ENCODE assay signal across 1 cellular context in the genomic region with DNA sequence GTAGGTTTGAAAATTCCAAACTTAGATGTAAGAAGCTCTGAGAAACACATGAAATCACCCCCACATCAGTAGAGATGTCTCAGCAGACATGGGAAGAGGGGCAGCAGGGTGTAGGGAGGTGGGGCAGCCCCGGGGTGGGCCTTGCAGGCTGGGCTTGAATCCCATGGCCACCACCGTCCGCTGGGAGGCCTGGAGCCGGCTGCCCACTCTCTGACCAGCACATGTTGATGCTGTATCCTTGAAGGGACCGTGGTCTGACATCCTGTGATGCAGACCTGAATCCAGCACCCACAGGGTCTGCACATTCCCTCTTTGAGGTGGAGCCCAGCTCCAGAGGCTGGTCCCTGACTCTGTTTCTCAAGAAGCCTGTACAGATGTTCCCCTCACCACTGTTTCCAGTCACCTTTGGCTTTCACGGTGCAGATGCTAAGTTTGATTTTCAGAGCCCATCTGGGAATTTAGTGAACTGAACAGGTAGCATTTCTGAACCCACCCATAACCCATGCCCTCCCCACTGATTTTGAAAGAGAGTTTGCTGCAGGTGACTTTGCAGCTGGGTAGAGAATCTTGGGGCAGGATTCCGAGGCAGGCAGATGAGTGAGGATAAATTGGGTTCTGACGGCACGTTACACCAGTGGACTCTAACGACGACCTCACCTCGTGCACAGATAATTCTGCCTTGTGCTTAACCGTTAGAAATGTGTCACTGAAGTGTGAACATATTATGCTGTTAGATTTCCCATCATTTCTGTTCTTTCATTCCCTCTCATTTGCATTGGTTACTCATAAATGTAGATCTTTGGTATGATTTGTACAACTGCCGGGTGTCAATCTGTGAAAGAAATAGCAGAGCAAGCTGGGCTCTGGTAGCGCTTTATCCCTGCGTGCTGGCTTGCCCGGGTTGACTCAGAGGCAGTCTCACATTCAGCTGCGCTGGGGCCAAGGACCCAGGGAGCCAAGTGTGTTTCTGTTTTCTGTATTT.
TF ChIP-seq lines count a peak whose summit lies in the region.

No MANE protein-coding gene starts in this region.

TF ChIP-seq in K562, 482 proteins besides CTCF, POLR2A, EP300 and RAD21 (continued from another document):
- TF ChIP-seq, protein P1, sequence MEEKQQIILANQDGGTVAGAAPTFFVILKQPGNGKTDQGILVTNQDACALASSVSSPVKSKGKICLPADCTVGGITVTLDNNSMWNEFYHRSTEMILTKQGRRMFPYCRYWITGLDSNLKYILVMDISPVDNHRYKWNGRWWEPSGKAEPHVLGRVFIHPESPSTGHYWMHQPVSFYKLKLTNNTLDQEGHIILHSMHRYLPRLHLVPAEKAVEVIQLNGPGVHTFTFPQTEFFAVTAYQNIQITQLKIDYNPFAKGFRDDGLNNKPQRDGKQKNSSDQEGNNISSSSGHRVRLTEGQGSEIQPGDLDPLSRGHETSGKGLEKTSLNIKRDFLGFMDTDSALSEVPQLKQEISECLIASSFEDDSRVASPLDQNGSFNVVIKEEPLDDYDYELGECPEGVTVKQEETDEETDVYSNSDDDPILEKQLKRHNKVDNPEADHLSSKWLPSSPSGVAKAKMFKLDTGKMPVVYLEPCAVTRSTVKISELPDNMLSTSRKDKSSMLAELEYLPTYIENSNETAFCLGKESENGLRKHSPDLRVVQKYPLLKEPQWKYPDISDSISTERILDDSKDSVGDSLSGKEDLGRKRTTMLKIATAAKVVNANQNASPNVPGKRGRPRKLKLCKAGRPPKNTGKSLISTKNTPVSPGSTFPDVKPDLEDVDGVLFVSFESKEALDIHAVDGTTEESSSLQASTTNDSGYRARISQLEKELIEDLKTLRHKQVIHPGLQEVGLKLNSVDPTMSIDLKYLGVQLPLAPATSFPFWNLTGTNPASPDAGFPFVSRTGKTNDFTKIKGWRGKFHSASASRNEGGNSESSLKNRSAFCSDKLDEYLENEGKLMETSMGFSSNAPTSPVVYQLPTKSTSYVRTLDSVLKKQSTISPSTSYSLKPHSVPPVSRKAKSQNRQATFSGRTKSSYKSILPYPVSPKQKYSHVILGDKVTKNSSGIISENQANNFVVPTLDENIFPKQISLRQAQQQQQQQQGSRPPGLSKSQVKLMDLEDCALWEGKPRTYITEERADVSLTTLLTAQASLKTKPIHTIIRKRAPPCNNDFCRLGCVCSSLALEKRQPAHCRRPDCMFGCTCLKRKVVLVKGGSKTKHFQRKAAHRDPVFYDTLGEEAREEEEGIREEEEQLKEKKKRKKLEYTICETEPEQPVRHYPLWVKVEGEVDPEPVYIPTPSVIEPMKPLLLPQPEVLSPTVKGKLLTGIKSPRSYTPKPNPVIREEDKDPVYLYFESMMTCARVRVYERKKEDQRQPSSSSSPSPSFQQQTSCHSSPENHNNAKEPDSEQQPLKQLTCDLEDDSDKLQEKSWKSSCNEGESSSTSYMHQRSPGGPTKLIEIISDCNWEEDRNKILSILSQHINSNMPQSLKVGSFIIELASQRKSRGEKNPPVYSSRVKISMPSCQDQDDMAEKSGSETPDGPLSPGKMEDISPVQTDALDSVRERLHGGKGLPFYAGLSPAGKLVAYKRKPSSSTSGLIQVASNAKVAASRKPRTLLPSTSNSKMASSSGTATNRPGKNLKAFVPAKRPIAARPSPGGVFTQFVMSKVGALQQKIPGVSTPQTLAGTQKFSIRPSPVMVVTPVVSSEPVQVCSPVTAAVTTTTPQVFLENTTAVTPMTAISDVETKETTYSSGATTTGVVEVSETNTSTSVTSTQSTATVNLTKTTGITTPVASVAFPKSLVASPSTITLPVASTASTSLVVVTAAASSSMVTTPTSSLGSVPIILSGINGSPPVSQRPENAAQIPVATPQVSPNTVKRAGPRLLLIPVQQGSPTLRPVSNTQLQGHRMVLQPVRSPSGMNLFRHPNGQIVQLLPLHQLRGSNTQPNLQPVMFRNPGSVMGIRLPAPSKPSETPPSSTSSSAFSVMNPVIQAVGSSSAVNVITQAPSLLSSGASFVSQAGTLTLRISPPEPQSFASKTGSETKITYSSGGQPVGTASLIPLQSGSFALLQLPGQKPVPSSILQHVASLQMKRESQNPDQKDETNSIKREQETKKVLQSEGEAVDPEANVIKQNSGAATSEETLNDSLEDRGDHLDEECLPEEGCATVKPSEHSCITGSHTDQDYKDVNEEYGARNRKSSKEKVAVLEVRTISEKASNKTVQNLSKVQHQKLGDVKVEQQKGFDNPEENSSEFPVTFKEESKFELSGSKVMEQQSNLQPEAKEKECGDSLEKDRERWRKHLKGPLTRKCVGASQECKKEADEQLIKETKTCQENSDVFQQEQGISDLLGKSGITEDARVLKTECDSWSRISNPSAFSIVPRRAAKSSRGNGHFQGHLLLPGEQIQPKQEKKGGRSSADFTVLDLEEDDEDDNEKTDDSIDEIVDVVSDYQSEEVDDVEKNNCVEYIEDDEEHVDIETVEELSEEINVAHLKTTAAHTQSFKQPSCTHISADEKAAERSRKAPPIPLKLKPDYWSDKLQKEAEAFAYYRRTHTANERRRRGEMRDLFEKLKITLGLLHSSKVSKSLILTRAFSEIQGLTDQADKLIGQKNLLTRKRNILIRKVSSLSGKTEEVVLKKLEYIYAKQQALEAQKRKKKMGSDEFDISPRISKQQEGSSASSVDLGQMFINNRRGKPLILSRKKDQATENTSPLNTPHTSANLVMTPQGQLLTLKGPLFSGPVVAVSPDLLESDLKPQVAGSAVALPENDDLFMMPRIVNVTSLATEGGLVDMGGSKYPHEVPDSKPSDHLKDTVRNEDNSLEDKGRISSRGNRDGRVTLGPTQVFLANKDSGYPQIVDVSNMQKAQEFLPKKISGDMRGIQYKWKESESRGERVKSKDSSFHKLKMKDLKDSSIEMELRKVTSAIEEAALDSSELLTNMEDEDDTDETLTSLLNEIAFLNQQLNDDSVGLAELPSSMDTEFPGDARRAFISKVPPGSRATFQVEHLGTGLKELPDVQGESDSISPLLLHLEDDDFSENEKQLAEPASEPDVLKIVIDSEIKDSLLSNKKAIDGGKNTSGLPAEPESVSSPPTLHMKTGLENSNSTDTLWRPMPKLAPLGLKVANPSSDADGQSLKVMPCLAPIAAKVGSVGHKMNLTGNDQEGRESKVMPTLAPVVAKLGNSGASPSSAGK (IDR thresholded peaks at IDR 0.05) = peak; percentile 94
- TF ChIP-seq NR4A1 (CRISPR knock-in tag; IDR thresholded peaks at IDR 0.05) (peak; percentile 57; the same call in 1 of the 2 replicates), NR4A1 (tag; IDR thresholded peaks at IDR 0.05) (no peak), DIDO1 (tag; IDR thresholded peaks at IDR 0.05; ENCODE audit: low read depth) (no peak), ZNF766 (CRISPR knock-in tag; conservative IDR thresholded peaks at IDR 0.05) (no peak), SNIP1 (IDR thresholded peaks at IDR 0.05; ENCODE audit: low read depth) (no peak), SIN3A (IDR thresholded peaks at IDR 0.05; ENCODE audit: borderline replicate concordance in 2 of 2, control insufficient read depth in 1 of 2, low read depth in 2 of 2, low read length in 2 of 2) (no peak), ZNF253 (CRISPR knock-in tag; conservative IDR thresholded peaks at IDR 0.05) (no peak), LARP7 (IDR thresholded peaks at IDR 0.05) (no peak), NFIX (CRISPR knock-in tag; IDR thresholded peaks at IDR 0.05; ENCODE audit: low read depth) (no peak), MCM7 (IDR thresholded peaks at IDR 0.05) (no peak), ZNF143 (CRISPR knock-in tag; IDR thresholded peaks at IDR 0.05) (no peak), EGR1 (conservative IDR thresholded peaks at IDR 0.05) (no peak), ZZZ3 (IDR thresholded peaks at IDR 0.05) (no peak), BCL6 (CRISPR knock-in tag; IDR thresholded peaks at IDR 0.05) (no peak), PTRF (tag; IDR thresholded peaks at IDR 0.05) (no peak), CSDE1 (IDR thresholded peaks at IDR 0.05) (no peak), ZC3H8 (IDR thresholded peaks at IDR 0.05) (no peak), MIER1 (IDR thresholded peaks at IDR 0.05; ENCODE audit: low read depth) (no peak), ZNF57 (CRISPR knock-in tag; IDR thresholded peaks at IDR 0.05) (no peak), MAFK (IDR thresholded peaks at IDR 0.05; ENCODE audit: low read length) (no peak), SMARCC2 (IDR thresholded peaks at IDR 0.05; ENCODE audit: low read depth) (no peak), GTF2A2 (tag; IDR thresholded peaks at IDR 0.05) (no peak), NCOA6 (IDR thresholded peaks at IDR 0.05) (no peak), MAFG (tag; conservative IDR thresholded peaks at IDR 0.05) (no peak)
- TF ChIP-seq, protein P2, sequence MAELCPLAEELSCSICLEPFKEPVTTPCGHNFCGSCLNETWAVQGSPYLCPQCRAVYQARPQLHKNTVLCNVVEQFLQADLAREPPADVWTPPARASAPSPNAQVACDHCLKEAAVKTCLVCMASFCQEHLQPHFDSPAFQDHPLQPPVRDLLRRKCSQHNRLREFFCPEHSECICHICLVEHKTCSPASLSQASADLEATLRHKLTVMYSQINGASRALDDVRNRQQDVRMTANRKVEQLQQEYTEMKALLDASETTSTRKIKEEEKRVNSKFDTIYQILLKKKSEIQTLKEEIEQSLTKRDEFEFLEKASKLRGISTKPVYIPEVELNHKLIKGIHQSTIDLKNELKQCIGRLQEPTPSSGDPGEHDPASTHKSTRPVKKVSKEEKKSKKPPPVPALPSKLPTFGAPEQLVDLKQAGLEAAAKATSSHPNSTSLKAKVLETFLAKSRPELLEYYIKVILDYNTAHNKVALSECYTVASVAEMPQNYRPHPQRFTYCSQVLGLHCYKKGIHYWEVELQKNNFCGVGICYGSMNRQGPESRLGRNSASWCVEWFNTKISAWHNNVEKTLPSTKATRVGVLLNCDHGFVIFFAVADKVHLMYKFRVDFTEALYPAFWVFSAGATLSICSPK (IDR thresholded peaks at IDR 0.05; ENCODE audit: borderline replicate concordance) = no peak
- TF ChIP-seq, protein P3, sequence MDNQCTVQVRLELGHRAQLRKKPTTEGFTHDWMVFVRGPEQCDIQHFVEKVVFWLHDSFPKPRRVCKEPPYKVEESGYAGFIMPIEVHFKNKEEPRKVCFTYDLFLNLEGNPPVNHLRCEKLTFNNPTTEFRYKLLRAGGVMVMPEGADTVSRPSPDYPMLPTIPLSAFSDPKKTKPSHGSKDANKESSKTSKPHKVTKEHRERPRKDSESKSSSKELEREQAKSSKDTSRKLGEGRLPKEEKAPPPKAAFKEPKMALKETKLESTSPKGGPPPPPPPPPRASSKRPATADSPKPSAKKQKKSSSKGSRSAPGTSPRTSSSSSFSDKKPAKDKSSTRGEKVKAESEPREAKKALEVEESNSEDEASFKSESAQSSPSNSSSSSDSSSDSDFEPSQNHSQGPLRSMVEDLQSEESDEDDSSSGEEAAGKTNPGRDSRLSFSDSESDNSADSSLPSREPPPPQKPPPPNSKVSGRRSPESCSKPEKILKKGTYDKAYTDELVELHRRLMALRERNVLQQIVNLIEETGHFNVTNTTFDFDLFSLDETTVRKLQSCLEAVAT (IDR thresholded peaks at IDR 0.05) = no peak
